ENCODE assay signal across 9 cellular contexts in the genomic region with DNA sequence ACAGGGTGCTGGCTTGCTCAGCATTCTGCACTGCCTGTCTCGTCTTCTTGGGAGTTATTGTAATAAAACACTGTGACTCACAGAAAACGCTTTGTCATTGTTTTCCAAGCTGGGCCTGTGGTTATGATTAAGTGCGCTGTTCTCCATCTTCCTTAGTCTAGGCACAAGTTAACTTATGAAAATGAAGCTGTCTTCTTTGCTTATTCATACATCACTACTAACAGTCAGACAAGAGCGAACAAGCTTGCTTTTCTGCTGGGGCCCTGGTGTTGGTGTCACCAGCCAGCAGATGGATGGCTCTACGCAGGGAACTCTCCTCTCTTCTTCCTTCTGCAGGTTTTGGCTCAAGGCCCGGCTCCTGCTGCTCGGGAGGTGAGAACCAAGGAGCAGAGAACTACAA.
A peak's percentile ranks its signal among the peaks of the same experiment; 100 is the strongest.
DNase-seq lines count a peak whose midpoint lies in the region; ATAC-seq and TF ChIP-seq lines count a peak whose summit lies in the region.
"Had no signal": no experiment of that assay in that cellular context is flagged by ENCODE, and none has a peak within 500 bp of the region (broad histone marks: within the 10 kb centered on the region; RNA-seq: fewer than 3 reads in every experiment).

No MANE protein-coding gene starts in this region.

- ATAC-seq in HG03139 (IDR thresholded peaks at IDR 0.05; ENCODE audit: unreplicated experiment): no peak

- no peaks in the 10 kb centered on the region for H3K27me3 ChIP-seq in kidney epithelial cell (ENCODE audit: control insufficient read depth, insufficient read depth, low read length)

- no peak for TF ChIP-seq CTCF in kidney epithelial cell (IDR thresholded peaks at IDR 0.05; ENCODE audit: insufficient read depth, low read length, poor library complexity, severe bottlenecking)

- H3K4me3 ChIP-seq in kidney epithelial cell (ENCODE audit: low read depth, low read length): no peak overlapping the region
- H3K4me3 ChIP-seq: left ventricle myocardium inferior had no signal

- DNase-seq in AG08395 (ENCODE audit: low spot score) (peak; percentile 84), GOT3 (lab: John Stamatoyannopoulos, UW) (peak; percentile 27), anterior cingulate cortex (lab: John Stamatoyannopoulos, UW) (peak in 35 of 58 donors; percentile 1 to 63 (median 16)), kidney epithelial cell (ENCODE audit: low read depth) (peak; percentile 88), MV-4-11 (lab: John Stamatoyannopoulos, UW) (no peak)
- DNase-seq in stimulated activated naive CD4-positive, alpha-beta T cell (lab: John Stamatoyannopoulos, UW): no peak
- no peak for DNase-seq in activated naive CD4-positive, alpha-beta T cell treated with anti-CD3 and anti-CD28 coated beads, Interleukin-2, amount 50 U/mL, for 16 hours
- DNase-seq: left ventricle myocardium inferior had no signal

- no peaks in the 10 kb centered on the region for H3K36me3 ChIP-seq in kidney epithelial cell (ENCODE audit: control insufficient read depth, insufficient read depth, low read length)
- H3K36me3 ChIP-seq: left ventricle myocardium inferior had no signal

Comparison
In these comparisons a context has a peak if more than half of its experiments do, and no peak if none do; other contexts are left out.
1. DNase-seq: peak in AG08395 (single experiment), GOT3 (single experiment), anterior cingulate cortex (35 of 58) and kidney epithelial cell (single experiment); none in stimulated activated naive CD4-positive, alpha-beta T cell (0 of 6), MV-4-11 (single experiment) and activated naive CD4-positive, alpha-beta T cell treated with anti-CD3 and anti-CD28 coated beads, Interleukin-2, amount 50 U/mL, for 16 hours (single experiment).